ENCODE assay signal across 8 cellular contexts in genomic region chr15:65029736-65030208, GRCh38. TPM values are rescaled to one million over a fixed set of nuclear protein-coding genes. Genes with fewer than 3 reads are reported as not detected.
DNase-seq lines count a peak whose midpoint lies in the region; ATAC-seq and TF ChIP-seq lines count a peak whose summit lies in the region.

No MANE protein-coding gene starts in this region.

- peak overlapping the region in 9 of 10 donors; percentile 64 to 99 (median 97) for H3K4me3 ChIP-seq in heart right ventricle
- peak overlapping the region; percentile 99 for H3K4me3 ChIP-seq in upper lobe of right lung

- WGBS in heart right ventricle, 2 donors: 63 to 65% methylated on average over 12 of the region's 12 CpGs

- H3K9me3 ChIP-seq in heart right ventricle (no peaks in the 10 kb centered on the region), upper lobe of right lung (no peaks in the 10 kb centered on the region)

- peak overlapping the region; percentile 61 for H3K4me3 Mint-ChIP-seq in activated naive CD8-positive, alpha-beta T cell treated with anti-CD3 and anti-CD28 coated beads, Interleukin-2, amount 50 U/mL, for 24 hours
- H3K4me3 Mint-ChIP-seq in mesothelial cell of epicardium: peak overlapping the region; percentile 59

- no peaks in the 10 kb centered on the region for H3K27me3 ChIP-seq in heart right ventricle
- no peaks in the 10 kb centered on the region for H3K27me3 ChIP-seq in upper lobe of right lung

- peaks cover 18% of the 10 kb centered on the region for H3K36me3 Mint-ChIP-seq in activated naive CD8-positive, alpha-beta T cell treated with anti-CD3 and anti-CD28 coated beads, Interleukin-2, amount 50 U/mL, for 24 hours (ENCODE audit: low read depth)
- H3K36me3 Mint-ChIP-seq in mesothelial cell of epicardium: peaks cover 7% of the 10 kb centered on the region

- DNase-seq in heart right ventricle (no peak), left ventricle myocardium superior (no peak), mesothelial cell of epicardium (ENCODE audit: low spot score in 2 of 2, unreplicated experiment in 2 of 2) (no peak), upper lobe of right lung (no peak), HuH-7 (ENCODE audit: low spot score) (no peak), erythroblast (lab: John Stamatoyannopoulos, UW) (no peak)
- no peak for DNase-seq in activated naive CD8-positive, alpha-beta T cell treated with anti-CD3 and anti-CD28 coated beads, Interleukin-2, amount 50 U/mL, for 24 hours

- peaks cover 5% of the 10 kb centered on the region for H3K27me3 Mint-ChIP-seq in activated naive CD8-positive, alpha-beta T cell treated with anti-CD3 and anti-CD28 coated beads, Interleukin-2, amount 50 U/mL, for 24 hours
- H3K27me3 Mint-ChIP-seq in mesothelial cell of epicardium (ENCODE audit: low read depth): peaks cover 8% of the 10 kb centered on the region

- no peak overlapping the region for H3K27ac Mint-ChIP-seq in activated naive CD8-positive, alpha-beta T cell treated with anti-CD3 and anti-CD28 coated beads, Interleukin-2, amount 50 U/mL, for 24 hours
- H3K27ac Mint-ChIP-seq in mesothelial cell of epicardium: no peak overlapping the region

- ATAC-seq in heart right ventricle (peak in 1 of 8 donors; percentile 27), left ventricle myocardium superior (no peak), upper lobe of right lung (no peak), HG02970 (IDR thresholded peaks at IDR 0.05; ENCODE audit: low FRiP score, unreplicated experiment) (no peak)
- ATAC-seq in activated naive CD8-positive, alpha-beta T cell treated with anti-CD3 and anti-CD28 coated beads, Interleukin-2, amount 50 U/mL, for 24 hours: no peak

- peaks cover 2 to 34% (median 17%) of the 10 kb centered on the region in 9 donors for H3K4me1 ChIP-seq in heart right ventricle
- H3K4me1 ChIP-seq in upper lobe of right lung: peaks cover 18% of the 10 kb centered on the region

- peaks cover 0 to 22% (median 17%) of the 10 kb centered on the region in 9 donors for H3K36me3 ChIP-seq in heart right ventricle
- H3K36me3 ChIP-seq in upper lobe of right lung: peaks cover 20% of the 10 kb centered on the region

- intact Hi-C loops in heart right ventricle (cut with DNase I) (loop anchor here in 7 of 10 donors (5.0 to 10.0 kb wide), 9 partner anchors 42 to 265 kb away; partner anchors contain the start of genes PARP16 (in 2 of the 7), RNU5A-1 (in 2 of the 7) and SPG21 (in 1 of the 7)), left ventricle myocardium superior (cut with micrococcal nuclease) (no loop called here), upper lobe of right lung (cut with DNase I) (no loop called here)

- peaks cover 22% of the 10 kb centered on the region for H3K4me1 Mint-ChIP-seq in activated naive CD8-positive, alpha-beta T cell treated with anti-CD3 and anti-CD28 coated beads, Interleukin-2, amount 50 U/mL, for 24 hours
- H3K4me1 Mint-ChIP-seq in mesothelial cell of epicardium: peaks cover 15% of the 10 kb centered on the region

- H3K27ac ChIP-seq in heart right ventricle: peak overlapping the region in 8 of 10 donors; percentile 73 to 89 (median 84)
- H3K27ac ChIP-seq in upper lobe of right lung: no peak overlapping the region

- TF ChIP-seq POLR2A in erythroblast (IDR thresholded peaks at IDR 0.05; ENCODE audit: low read length): no peak

- no peak for TF ChIP-seq CTCF in heart right ventricle (IDR thresholded peaks at IDR 0.05)
- no peak for TF ChIP-seq CTCF in mesothelial cell of epicardium (IDR thresholded peaks at IDR 0.05; ENCODE audit: unreplicated experiment)
- TF ChIP-seq CTCF in upper lobe of right lung (IDR thresholded peaks at IDR 0.05): no peak

- no peaks in the 10 kb centered on the region for H3K9me3 Mint-ChIP-seq in activated naive CD8-positive, alpha-beta T cell treated with anti-CD3 and anti-CD28 coated beads, Interleukin-2, amount 50 U/mL, for 24 hours
- no peaks in the 10 kb centered on the region for H3K9me3 Mint-ChIP-seq in mesothelial cell of epicardium

RNA-seq across cellular contexts. Expression of gene MTFMT, which starts 0.3 kb away (rescaled TPM):
- total RNA-seq in heart right ventricle (10 to 100 TPM; 13.5 to 21.9 (median 18.6) TPM), left ventricle myocardium superior (20.4 TPM), mesothelial cell of epicardium (15.8 to 20.0 TPM (median 17.8 TPM) in 3 replicates), upper lobe of right lung (13.7 TPM)
- polyA plus RNA-seq in heart right ventricle: 1 to 10 TPM; 5.5 to 8.0 TPM

RNA-seq across cellular contexts. Expression of gene SLC51B, which starts 15.4 kb away (rescaled TPM):
- total RNA-seq in heart right ventricle (not detected), left ventricle myocardium superior (not detected), mesothelial cell of epicardium (not detected in 3 replicates), upper lobe of right lung (3.8 TPM)
- polyA plus RNA-seq in heart right ventricle: under 1 TPM in 1 of 2 donors, not detected in 1; 0.43 TPM

RNA-seq across cellular contexts. Expression of gene RASL12, which starts 38.0 kb away (rescaled TPM):
- total RNA-seq in heart right ventricle: 10 to 100 TPM in 7 of 10 donors, 1 to 10 TPM in 3; 4.4 to 20.1 (median 11.8) TPM
- 10 to 100 TPM; 13.1 to 18.7 TPM for polyA plus RNA-seq in heart right ventricle
- 18.9 TPM for total RNA-seq in left ventricle myocardium superior
- total RNA-seq in mesothelial cell of epicardium: 11.7 to 14.0 TPM (median 12.0 TPM) in 3 replicates
- total RNA-seq in upper lobe of right lung: 20.2 TPM

RNA-seq across cellular contexts. Expression of gene SPG21, which starts 40.1 kb away (rescaled TPM):
- total RNA-seq in heart right ventricle (10 to 100 TPM; 36.4 to 56.6 (median 45.9) TPM), left ventricle myocardium superior (47.8 TPM), mesothelial cell of epicardium (89.4 to 101 TPM (median 94.8 TPM) in 3 replicates), upper lobe of right lung (107 TPM)
- polyA plus RNA-seq in heart right ventricle: 10 to 100 TPM; 30.4 to 57.0 TPM

RNA-seq across cellular contexts. Expression of gene KBTBD13, which starts 46.8 kb away (rescaled TPM):
- total RNA-seq in heart right ventricle (10 to 100 TPM in 3 of 10 donors, 1 to 10 TPM in 7; 4.1 to 20.5 (median 4.6) TPM), left ventricle myocardium superior (10.6 TPM), mesothelial cell of epicardium (0.09 to 0.11 TPM in 2 of 3 replicates, not detected in the other), upper lobe of right lung (not detected)
- 1 to 10 TPM in 1 of 2 donors, under 1 TPM in 1; 0.84 to 7.8 TPM for polyA plus RNA-seq in heart right ventricle

Comparison
In these comparisons a context has a peak if more than half of its experiments do, and no peak if none do; other contexts are left out.
1. intact Hi-C loops: an anchor here in heart right ventricle (5.0 to 10.0 kb wide); none called in left ventricle myocardium superior and upper lobe of right lung.